Comparison of ENCODE assay signal across 24 cellular contexts in genomic region chr3:135337176-135337575, GRCh38.
DNase-seq lines count a peak whose midpoint lies in the region; ATAC-seq, FAIRE-seq and TF ChIP-seq lines count a peak whose summit lies in the region.
"Had no signal": no experiment of that assay in that cellular context is flagged by ENCODE, and none has a peak within 500 bp of the region (broad histone marks: within the 10 kb centered on the region; RNA-seq: fewer than 3 reads in every experiment).

No MANE protein-coding gene starts in this region.

- H3K27me3 ChIP-seq in bronchial epithelial cell (ENCODE audit: control insufficient read depth, insufficient read depth, low read length) (no peaks in the 10 kb centered on the region), gastrocnemius medialis (no peaks in the 10 kb centered on the region), skeletal muscle tissue (ENCODE audit: control insufficient read depth in 3 of 3, insufficient read depth in 3 of 3, low read length in 3 of 3) (no peaks in the 10 kb centered on the region), esophagus squamous epithelium (no peaks in the 10 kb centered on the region)
- H3K27me3 ChIP-seq: BLaER1 treated with 17β-estradiol and CSF1 and Interleukin-3, amounts not matched to agents 10 nM and 100 nM had no signal

- no CpG with 5 or more reads among the region's 1 CpG for WGBS in esophagus squamous epithelium, 2 donors

- no peak overlapping the region for H3K4me3 Mint-ChIP-seq in activated T-cell treated with anti-CD3 and anti-CD28 coated beads, Interleukin-2, amount 50 U/mL, for 4 hours
- H3K4me3 Mint-ChIP-seq: B cell; CD4-positive, alpha-beta T cell; CD8-positive, alpha-beta T cell had no signal

- H3K4me1 Mint-ChIP-seq in activated T-cell treated with anti-CD3 and anti-CD28 coated beads, Interleukin-2, amount 50 U/mL, for 4 hours (ENCODE audit: low read depth): no peaks in the 10 kb centered on the region
- H3K4me1 Mint-ChIP-seq: B cell had no signal

- H3K27me3 Mint-ChIP-seq in activated T-cell treated with anti-CD3 and anti-CD28 coated beads, Interleukin-2, amount 50 U/mL, for 4 hours (ENCODE audit: low read depth): no peaks in the 10 kb centered on the region
- H3K27me3 Mint-ChIP-seq: CD4-positive, alpha-beta T cell had no signal

- ATAC-seq in gastrocnemius medialis (peak; percentile 80 to 100), GM21360 (IDR thresholded peaks at IDR 0.05; ENCODE audit: unreplicated experiment) (no peak)
- no peak for ATAC-seq in activated T-cell treated with anti-CD3 and anti-CD28 coated beads, Interleukin-2, amount 50 U/mL, for 4 hours
- ATAC-seq: CD8-positive, alpha-beta T cell had no signal

- H3K36me3 ChIP-seq in bronchial epithelial cell (ENCODE audit: control insufficient read depth, insufficient read depth, low read length) (no peaks in the 10 kb centered on the region), gastrocnemius medialis (no peaks in the 10 kb centered on the region), skeletal muscle tissue (ENCODE audit: control insufficient read depth in 3 of 3, insufficient read depth in 3 of 3, low read length in 3 of 3) (no peaks in the 10 kb centered on the region), esophagus squamous epithelium (no peaks in the 10 kb centered on the region)
- H3K36me3 ChIP-seq: BLaER1 treated with 17β-estradiol and CSF1 and Interleukin-3, amounts not matched to agents 10 nM and 100 nM had no signal

- H3K9me3 ChIP-seq in gastrocnemius medialis: no peaks in the 10 kb centered on the region
- no peaks in the 10 kb centered on the region for H3K9me3 ChIP-seq in skeletal muscle tissue (ENCODE audit: control insufficient read depth in 3 of 3, low read length in 3 of 3)
- H3K9me3 ChIP-seq in esophagus squamous epithelium: no peaks in the 10 kb centered on the region
- H3K9me3 ChIP-seq: BLaER1 treated with 17β-estradiol and CSF1 and Interleukin-3, amounts not matched to agents 10 nM and 100 nM had no signal

- no peak for DNase-seq in bronchial epithelial cell (ENCODE audit: low read depth)
- DNase-seq in myocyte (ENCODE audit: low read depth): peak; percentile 49
- peak; percentile 17 to 82 for DNase-seq in gastrocnemius medialis
- no peak for DNase-seq in activated T-cell treated with anti-CD3 and anti-CD28 coated beads, Interleukin-2, amount 50 U/mL, for 4 hours
- no peak for DNase-seq in esophagus squamous epithelium (lab: John Stamatoyannopoulos, UW)
- no peak for DNase-seq in iPS-NIHi11 (ENCODE audit: low spot score)
- DNase-seq: 8988T; ACHN; Caco-2; Calu3; CD4-positive, alpha-beta T cell; CD8-positive, alpha-beta T cell; DMS79 treated with DMSO at 0.1 percent for 48 hours; GF-D8 had no signal

- H3K9ac ChIP-seq in skeletal muscle tissue (ENCODE audit: low read depth in 1 of 3, low read length in 3 of 3): no peak overlapping the region
- H3K9ac ChIP-seq: BLaER1 treated with 17β-estradiol and CSF1 and Interleukin-3, amounts not matched to agents 10 nM and 100 nM had no signal

- peak; percentile 43 for FAIRE-seq in bronchial epithelial cell (lab: Jason Lieb, UNC)
- FAIRE-seq: A204.1, D721Med, G401.6, GM12891, GM19239 had no signal

- H3K27ac ChIP-seq in gastrocnemius medialis (peak overlapping the region in 1 of 4 donors; percentile 41), skeletal muscle tissue (ENCODE audit: low read depth, low read length) (no peak overlapping the region), esophagus squamous epithelium (no peak overlapping the region)
- H3K27ac ChIP-seq: BLaER1 treated with 17β-estradiol and CSF1 and Interleukin-3, amounts not matched to agents 10 nM and 100 nM; C4-2B had no signal

- in situ Hi-C loops in gastrocnemius medialis (cut with MboI; ENCODE audit: low sequenced_read_pairs in 4 of 4): no loop called here

- intact Hi-C loops in gastrocnemius medialis (cut with DNase I; ENCODE audit: low total_unique reads): loop anchor here (10.0 kb wide), 2 partner anchors 58 to 192 kb away; no protein-coding TSS in a partner anchor
- intact Hi-C loops in esophagus squamous epithelium (cut with DNase I): no loop called here

- no peaks in the 10 kb centered on the region for H3K36me3 Mint-ChIP-seq in activated T-cell treated with anti-CD3 and anti-CD28 coated beads, Interleukin-2, amount 50 U/mL, for 4 hours (ENCODE audit: insufficient read depth)
- H3K36me3 Mint-ChIP-seq: CD8-positive, alpha-beta T cell had no signal

- H3K9me3 Mint-ChIP-seq in activated T-cell treated with anti-CD3 and anti-CD28 coated beads, Interleukin-2, amount 50 U/mL, for 4 hours: peaks cover under 1% of the 10 kb centered on the region

- TF ChIP-seq CTCF in bronchial epithelial cell (IDR thresholded peaks at IDR 0.05; ENCODE audit: insufficient read depth, low read length, severe bottlenecking): no peak
- no peak for TF ChIP-seq CTCF in gastrocnemius medialis (IDR thresholded peaks at IDR 0.05 in 4 of 5, conservative IDR thresholded peaks at IDR 0.05 in 1 of 5)
- no peak for TF ChIP-seq CTCF in esophagus squamous epithelium (IDR thresholded peaks at IDR 0.05)

- H3K4me3 ChIP-seq in bronchial epithelial cell (ENCODE audit: low read depth, low read length) (no peak overlapping the region), gastrocnemius medialis (no peak overlapping the region), skeletal muscle tissue (ENCODE audit: low read length in 3 of 3) (peak overlapping the region in 2 of 3 donors; percentile 52 to 53), esophagus squamous epithelium (no peak overlapping the region)
- H3K4me3 ChIP-seq: BLaER1 treated with 17β-estradiol and CSF1 and Interleukin-3, amounts not matched to agents 10 nM and 100 nM had no signal

- TF ChIP-seq POLR2A in gastrocnemius medialis (IDR thresholded peaks at IDR 0.05): no peak
- TF ChIP-seq POLR2A in esophagus squamous epithelium (IDR thresholded peaks at IDR 0.05): no peak

- H3K4me1 ChIP-seq in gastrocnemius medialis: peaks cover 3 to 9% of the 10 kb centered on the region in 2 donors
- H3K4me1 ChIP-seq in skeletal muscle tissue (ENCODE audit: control insufficient read depth in 3 of 3, insufficient read depth in 3 of 3, low read length in 3 of 3): peaks cover 3 to 7% (median 6%) of the 10 kb centered on the region in 3 donors
- H3K4me1 ChIP-seq in esophagus squamous epithelium: no peaks in the 10 kb centered on the region
- H3K4me1 ChIP-seq: Caco-2 had no signal

Comparison
In these comparisons a context has a peak if more than half of its experiments do, and no peak if none do; other contexts are left out.
1. DNase-seq: peak in myocyte (single experiment) and gastrocnemius medialis (2 of 2); none in bronchial epithelial cell (single experiment), activated T-cell treated with anti-CD3 and anti-CD28 coated beads, Interleukin-2, amount 50 U/mL, for 4 hours (single experiment), esophagus squamous epithelium (single experiment) and iPS-NIHi11 (single experiment).
2. H3K4me3 ChIP-seq: peak in skeletal muscle tissue (2 of 3); none in bronchial epithelial cell (single experiment), gastrocnemius medialis (0 of 4) and esophagus squamous epithelium (0 of 4).
3. ATAC-seq: peak in gastrocnemius medialis (2 of 2); none in activated T-cell treated with anti-CD3 and anti-CD28 coated beads, Interleukin-2, amount 50 U/mL, for 4 hours (0 of 2) and GM21360 (single experiment).